35 cellular contexts compared by ENCODE assay signal in genomic region chr7:87982163-87982562, GRCh38.
"Had no signal": no experiment of that assay in that cellular context is flagged by ENCODE, and none has a peak within 500 bp of the region (broad histone marks: within the 10 kb centered on the region; RNA-seq: fewer than 3 reads in every experiment).

No MANE protein-coding gene starts in this region.

- ATAC-seq: activated CD4-positive, alpha-beta T cell treated with anti-CD3 and anti-CD28 coated beads for 36 hours; activated CD8-positive, alpha-beta memory T cell treated with anti-CD3 and anti-CD28 coated beads, Interleukin-2, amount 10 ng/mL, durations not matched to agents 7 days and 5 days; activated CD8-positive, alpha-beta T cell treated with anti-CD3 and anti-CD28 coated beads, Interleukin-2, amount 10 ng/mL, durations not matched to agents 7 days and 5 days; activated naive CD8-positive, alpha-beta T cell treated with anti-CD3 and anti-CD28 coated beads, Interleukin-2, amount 50 U/mL, for 24 hours; esophagus mucosa; heart left ventricle had no signal

- H3K9me3 ChIP-seq: adrenal gland, heart left ventricle had no signal

- H3K36me3 Mint-ChIP-seq: activated naive CD4-positive, alpha-beta T cell treated with anti-CD3 and anti-CD28 coated beads, Interleukin-2, amount 50 U/mL, for 24 hours; activated naive CD8-positive, alpha-beta T cell treated with anti-CD3 and anti-CD28 coated beads for 36 hours had no signal

- H3K9me3 Mint-ChIP-seq: activated CD4-positive, alpha-beta memory T cell treated with anti-CD3 and anti-CD28 coated beads for 36 hours; activated CD4-positive, alpha-beta T cell treated with anti-CD3 and anti-CD28 coated beads, Interleukin-2, amount 10 ng/mL, durations not matched to agents 24 days and 14 days; activated naive CD4-positive, alpha-beta T cell treated with anti-CD3 and anti-CD28 coated beads for 36 hours; activated naive CD4-positive, alpha-beta T cell treated with anti-CD3 and anti-CD28 coated beads, Interleukin-2, amount 50 U/mL, for 24 hours; activated naive CD8-positive, alpha-beta T cell treated with anti-CD3 and anti-CD28 coated beads for 36 hours; activated naive CD8-positive, alpha-beta T cell treated with anti-CD3 and anti-CD28 coated beads, Interleukin-2, amount 50 U/mL, for 24 hours; activated T-helper 1 cell treated with anti-CD3 and anti-CD28 coated beads, Interleukin-12 subunit alpha, Interleukin-12 subunit beta, Interleukin-2, Interleukin-4 antibody, amounts not matched to agents 30 ng/mL and 10 ng/mL and 1 ng/mL, durations not matched to agents 14 hours and 24 hours and 36 hours; activated T-helper 2 cell treated with anti-CD3 and anti-CD28 coated beads, Interferon-gamma antibody, Interleukin-2, Interleukin-4, amounts not matched to agents 10 μg/mL and 5 μg/mL and 100 μg/mL, durations not matched to agents 14 hours and 24 hours and 36 hours; central memory CD8-positive, alpha-beta T cell; dendritic cell treated with granulocyte-macrophage colony-stimulating factor and Interleukin-4, amounts not matched to agents 40 ng/mL and 50 ng/mL, for 4 days; endodermal cell; T-helper 1 cell treated with Interleukin-12 subunit alpha and Interleukin-12 subunit beta and Interleukin-4 antibody, amounts not matched to agents 30 μg/mL and 1 μg/mL, for 36 hours; T-helper 2 cell treated with Interferon-gamma antibody and Interleukin-4, amounts not matched to agents 5 μg/mL and 100 μg/mL, for 36 hours had no signal

- DNase-seq: activated CD4-positive, alpha-beta memory T cell treated with anti-CD3 and anti-CD28 coated beads for 36 hours; activated CD4-positive, alpha-beta T cell treated with anti-CD3 and anti-CD28 coated beads for 36 hours; activated CD4-positive, alpha-beta T cell treated with anti-CD3 and anti-CD28 coated beads, Interleukin-2, amount 10 ng/mL, durations not matched to agents 24 days and 14 days; activated CD4-positive, CD25-positive, alpha-beta regulatory T cell; activated CD4-positive, CD25-positive, alpha-beta regulatory T cell treated with anti-CD3 and anti-CD28 coated beads, Interleukin-2, amount 50 U/mL, for 72 hours; activated CD8-positive, alpha-beta memory T cell treated with anti-CD3 and anti-CD28 coated beads, Interleukin-2, amount 10 ng/mL, durations not matched to agents 7 days and 5 days; activated CD8-positive, alpha-beta memory T cell treated with anti-CD3 and anti-CD28 coated beads, Interleukin-2, amount 50 U/mL, for 4 hours; activated CD8-positive, alpha-beta T cell treated with anti-CD3 and anti-CD28 coated beads, Interleukin-2, amount 10 ng/mL, durations not matched to agents 7 days and 5 days; activated effector memory CD4-positive, alpha-beta T cell treated with anti-CD3 and anti-CD28 coated beads, Interleukin-2, amount 50 U/mL, for 16 hours; activated naive CD4-positive, alpha-beta T cell treated with anti-CD3 and anti-CD28 coated beads for 36 hours; activated naive CD8-positive, alpha-beta T cell treated with anti-CD3 and anti-CD28 coated beads for 36 hours; activated naive CD8-positive, alpha-beta T cell treated with anti-CD3 and anti-CD28 coated beads, Interleukin-2, amount 50 U/mL, for 24 hours; activated T-cell treated with anti-CD3 and anti-CD28 coated beads, Interleukin-2, amount 50 U/mL, for 1 hour; activated T-cell treated with anti-CD3 and anti-CD28 coated beads, Interleukin-2, amount 50 U/mL, for 48 hours; adrenal gland; amygdala; aorta; brain microvascular endothelial cell; dorsolateral prefrontal cortex; effector memory CD4-positive, alpha-beta T cell; endodermal cell; foreskin fibroblast; heart left ventricle; T1000; WERI-Rb-1 had no signal

- H3K27me3 Mint-ChIP-seq: activated CD4-positive, alpha-beta memory T cell treated with anti-CD3 and anti-CD28 coated beads for 36 hours; activated CD4-positive, alpha-beta T cell treated with anti-CD3 and anti-CD28 coated beads for 36 hours; activated CD4-positive, alpha-beta T cell treated with anti-CD3 and anti-CD28 coated beads, Interleukin-2, amount 10 ng/mL, durations not matched to agents 24 days and 14 days; activated CD8-positive, alpha-beta memory T cell treated with anti-CD3 and anti-CD28 coated beads, Interleukin-2, amount 10 ng/mL, durations not matched to agents 7 days and 5 days; activated naive CD4-positive, alpha-beta T cell treated with anti-CD3 and anti-CD28 coated beads, Interleukin-2, amount 50 U/mL, for 24 hours; activated naive CD8-positive, alpha-beta T cell treated with anti-CD3 and anti-CD28 coated beads for 36 hours; activated naive CD8-positive, alpha-beta T cell treated with anti-CD3 and anti-CD28 coated beads, Interleukin-2, amount 50 U/mL, for 24 hours; central memory CD8-positive, alpha-beta T cell; dendritic cell treated with granulocyte-macrophage colony-stimulating factor and Interleukin-4, amounts not matched to agents 40 ng/mL and 50 ng/mL, for 4 days had no signal

- H3K27ac Mint-ChIP-seq: activated CD4-positive, alpha-beta memory T cell treated with anti-CD3 and anti-CD28 coated beads for 36 hours; activated CD4-positive, alpha-beta T cell treated with anti-CD3 and anti-CD28 coated beads for 36 hours; activated CD4-positive, alpha-beta T cell treated with anti-CD3 and anti-CD28 coated beads, Interleukin-2, amount 10 ng/mL, durations not matched to agents 24 days and 14 days; activated CD8-positive, alpha-beta memory T cell treated with anti-CD3 and anti-CD28 coated beads, Interleukin-2, amount 10 ng/mL, durations not matched to agents 7 days and 5 days; activated CD8-positive, alpha-beta T cell treated with anti-CD3 and anti-CD28 coated beads, Interleukin-2, amount 10 ng/mL, durations not matched to agents 7 days and 5 days; activated naive CD4-positive, alpha-beta T cell treated with anti-CD3 and anti-CD28 coated beads for 36 hours; activated naive CD4-positive, alpha-beta T cell treated with anti-CD3 and anti-CD28 coated beads, Interleukin-2, amount 50 U/mL, for 24 hours; activated naive CD8-positive, alpha-beta T cell treated with anti-CD3 and anti-CD28 coated beads for 36 hours; activated naive CD8-positive, alpha-beta T cell treated with anti-CD3 and anti-CD28 coated beads, Interleukin-2, amount 50 U/mL, for 24 hours; activated T-helper 1 cell treated with anti-CD3 and anti-CD28 coated beads, Interleukin-12 subunit alpha, Interleukin-12 subunit beta, Interleukin-2, Interleukin-4 antibody, amounts not matched to agents 30 ng/mL and 10 ng/mL and 1 ng/mL, durations not matched to agents 14 hours and 24 hours and 36 hours; activated T-helper 2 cell treated with anti-CD3 and anti-CD28 coated beads, Interferon-gamma antibody, Interleukin-2, Interleukin-4, amounts not matched to agents 10 μg/mL and 5 μg/mL and 100 μg/mL, durations not matched to agents 14 hours and 24 hours and 36 hours; dendritic cell treated with granulocyte-macrophage colony-stimulating factor and Interleukin-4, amounts not matched to agents 40 ng/mL and 50 ng/mL, for 4 days; endodermal cell; T-helper 1 cell treated with Interleukin-12 subunit alpha and Interleukin-12 subunit beta and Interleukin-4 antibody, amounts not matched to agents 30 μg/mL and 1 μg/mL, for 36 hours; T-helper 2 cell treated with Interferon-gamma antibody and Interleukin-4, amounts not matched to agents 5 μg/mL and 100 μg/mL, for 36 hours had no signal

- FAIRE-seq: bronchial epithelial cell, frontal cortex had no signal

- H3K4me3 Mint-ChIP-seq: activated CD4-positive, alpha-beta memory T cell treated with anti-CD3 and anti-CD28 coated beads for 36 hours; activated CD4-positive, alpha-beta T cell treated with anti-CD3 and anti-CD28 coated beads for 36 hours; activated CD4-positive, alpha-beta T cell treated with anti-CD3 and anti-CD28 coated beads, Interleukin-2, amount 10 ng/mL, durations not matched to agents 24 days and 14 days; activated CD8-positive, alpha-beta memory T cell treated with anti-CD3 and anti-CD28 coated beads, Interleukin-2, amount 10 ng/mL, durations not matched to agents 7 days and 5 days; activated CD8-positive, alpha-beta T cell treated with anti-CD3 and anti-CD28 coated beads, Interleukin-2, amount 10 ng/mL, durations not matched to agents 7 days and 5 days; activated naive CD4-positive, alpha-beta T cell treated with anti-CD3 and anti-CD28 coated beads for 36 hours; activated naive CD4-positive, alpha-beta T cell treated with anti-CD3 and anti-CD28 coated beads, Interleukin-2, amount 50 U/mL, for 24 hours; activated naive CD8-positive, alpha-beta T cell treated with anti-CD3 and anti-CD28 coated beads for 36 hours; activated naive CD8-positive, alpha-beta T cell treated with anti-CD3 and anti-CD28 coated beads, Interleukin-2, amount 50 U/mL, for 24 hours; activated T-helper 1 cell treated with anti-CD3 and anti-CD28 coated beads, Interleukin-12 subunit alpha, Interleukin-12 subunit beta, Interleukin-2, Interleukin-4 antibody, amounts not matched to agents 30 ng/mL and 10 ng/mL and 1 ng/mL, durations not matched to agents 14 hours and 24 hours and 36 hours; central memory CD8-positive, alpha-beta T cell; dendritic cell treated with granulocyte-macrophage colony-stimulating factor and Interleukin-4, amounts not matched to agents 40 ng/mL and 50 ng/mL, for 4 days; endodermal cell; T-helper 1 cell treated with Interleukin-12 subunit alpha and Interleukin-12 subunit beta and Interleukin-4 antibody, amounts not matched to agents 30 μg/mL and 1 μg/mL, for 36 hours; T-helper 2 cell treated with Interferon-gamma antibody and Interleukin-4, amounts not matched to agents 5 μg/mL and 100 μg/mL, for 36 hours had no signal

- H3K4me1 Mint-ChIP-seq: activated CD4-positive, alpha-beta T cell treated with anti-CD3 and anti-CD28 coated beads for 36 hours; activated CD4-positive, alpha-beta T cell treated with anti-CD3 and anti-CD28 coated beads, Interleukin-2, amount 10 ng/mL, durations not matched to agents 24 days and 14 days; activated CD8-positive, alpha-beta memory T cell treated with anti-CD3 and anti-CD28 coated beads, Interleukin-2, amount 10 ng/mL, durations not matched to agents 7 days and 5 days; activated naive CD4-positive, alpha-beta T cell treated with anti-CD3 and anti-CD28 coated beads, Interleukin-2, amount 50 U/mL, for 24 hours; activated naive CD8-positive, alpha-beta T cell treated with anti-CD3 and anti-CD28 coated beads for 36 hours; activated naive CD8-positive, alpha-beta T cell treated with anti-CD3 and anti-CD28 coated beads, Interleukin-2, amount 50 U/mL, for 24 hours; central memory CD8-positive, alpha-beta T cell; endodermal cell had no signal
